Comparison of ENCODE assay signal across 20 cellular contexts in genomic region chr2:227404575-227404974, GRCh38. TPM values are rescaled to one million over a fixed set of nuclear protein-coding genes. Genes with fewer than 3 reads are reported as not detected.
A peak's percentile ranks its signal among the peaks of the same experiment; 100 is the strongest.
DNase-seq lines count a peak whose midpoint lies in the region; ATAC-seq and TF ChIP-seq lines count a peak whose summit lies in the region.
"Had no signal": no experiment of that assay in that cellular context is flagged by ENCODE, and none has a peak within 500 bp of the region (broad histone marks: within the 10 kb centered on the region; RNA-seq: fewer than 3 reads in every experiment).

No MANE protein-coding gene starts in this region.

- H3K27me3 ChIP-seq in Loucy (ENCODE audit: insufficient read depth, low read length, poor library complexity, severe bottlenecking) (no peaks in the 10 kb centered on the region), right lobe of liver (no peaks in the 10 kb centered on the region)
- H3K27me3 ChIP-seq: neural progenitor cell, SJCRH30 had no signal

- no peaks in the 10 kb centered on the region for H3K79me2 ChIP-seq in Loucy (ENCODE audit: insufficient read depth, low read length)

- H3K9me3 ChIP-seq in Loucy (ENCODE audit: insufficient read depth, low read depth, low read length) (no peaks in the 10 kb centered on the region), right lobe of liver (no peaks in the 10 kb centered on the region)
- H3K9me3 ChIP-seq: SJCRH30 had no signal

- H3K27me3 Mint-ChIP-seq in effector memory CD8-positive, alpha-beta T cell: peaks cover 10 to 34% of the 10 kb centered on the region in 2 donors
- peaks cover 2% of the 10 kb centered on the region for H3K27me3 Mint-ChIP-seq in activated T-helper 1 cell treated with anti-CD3 and anti-CD28 coated beads, Interleukin-12 subunit alpha, Interleukin-12 subunit beta, Interleukin-2, Interleukin-4 antibody, amounts not matched to agents 30 ng/mL and 10 ng/mL and 1 ng/mL, durations not matched to agents 14 hours and 24 hours and 36 hours (ENCODE audit: insufficient read depth)

- H3K9me2 ChIP-seq in Loucy (replicated peaks; ENCODE audit: low read depth, low read length): no peaks in the 10 kb centered on the region

- TF ChIP-seq POLR2A in right lobe of liver (IDR thresholded peaks at IDR 0.05): no peak

- H3K9ac ChIP-seq in Loucy (ENCODE audit: low read depth, low read length, poor library complexity, severe bottlenecking): no peak overlapping the region
- H3K9ac ChIP-seq: neural progenitor cell had no signal

- H3K4me3 ChIP-seq in Loucy (ENCODE audit: low read length, poor library complexity, severe bottlenecking) (no peak overlapping the region), right lobe of liver (no peak overlapping the region)
- H3K4me3 ChIP-seq: neural progenitor cell, SJCRH30 had no signal

- H3K27ac Mint-ChIP-seq in effector memory CD8-positive, alpha-beta T cell: no peak overlapping the region
- no peak overlapping the region for H3K27ac Mint-ChIP-seq in activated T-helper 1 cell treated with anti-CD3 and anti-CD28 coated beads, Interleukin-12 subunit alpha, Interleukin-12 subunit beta, Interleukin-2, Interleukin-4 antibody, amounts not matched to agents 30 ng/mL and 10 ng/mL and 1 ng/mL, durations not matched to agents 14 hours and 24 hours and 36 hours
- H3K27ac Mint-ChIP-seq: neural progenitor cell had no signal

- peak; percentile 24 for ATAC-seq in effector memory CD8-positive, alpha-beta T cell (replicated peaks)
- ATAC-seq in right lobe of liver: no peak
- no peak for ATAC-seq in activated CD4-positive, CD25-positive, alpha-beta regulatory T cell treated with anti-CD3 and anti-CD28 coated beads, Interleukin-2, amount 50 U/mL, for 24 hours

- 0 out of 3 replicates have a peak, but pooled peaks have one; percentile 12 for TF ChIP-seq CTCF in GM12872 (IDR thresholded peaks at IDR 0.05; ENCODE audit: insufficient read depth, low read depth, low read length)
- peak; percentile 15; the same call in 1 of the 2 replicates for TF ChIP-seq CTCF in Loucy (conservative IDR thresholded peaks at IDR 0.05; ENCODE audit: low read length)
- TF ChIP-seq CTCF in right lobe of liver (IDR thresholded peaks at IDR 0.05): no peak

- intact Hi-C loops in right lobe of liver (cut with DNase I): loop anchor here in 1 of 2 donors (10.0 kb wide), 2 partner anchors 250 to 360 kb away; no protein-coding TSS in a partner anchor
- intact Hi-C loops in activated T-helper 1 cell treated with anti-CD3 and anti-CD28 coated beads, Interleukin-12 subunit alpha, Interleukin-12 subunit beta, Interleukin-2, Interleukin-4 antibody, amounts not matched to agents 30 ng/mL and 10 ng/mL and 1 ng/mL, durations not matched to agents 14 hours and 24 hours and 36 hours (cut with micrococcal nuclease): no loop called here

- no peaks in the 10 kb centered on the region for H4K20me1 ChIP-seq in Loucy (ENCODE audit: insufficient read depth, low read length, poor library complexity, severe bottlenecking)

- no peaks in the 10 kb centered on the region for H3K36me3 Mint-ChIP-seq in effector memory CD8-positive, alpha-beta T cell (ENCODE audit: insufficient read depth)
- no peaks in the 10 kb centered on the region for H3K36me3 Mint-ChIP-seq in activated T-helper 1 cell treated with anti-CD3 and anti-CD28 coated beads, Interleukin-12 subunit alpha, Interleukin-12 subunit beta, Interleukin-2, Interleukin-4 antibody, amounts not matched to agents 30 ng/mL and 10 ng/mL and 1 ng/mL, durations not matched to agents 14 hours and 24 hours and 36 hours (ENCODE audit: low read depth)
- H3K36me3 Mint-ChIP-seq: neural progenitor cell had no signal

- H3K36me3 ChIP-seq in Loucy (ENCODE audit: insufficient read depth, low read length): no peaks in the 10 kb centered on the region
- H3K36me3 ChIP-seq in right lobe of liver: no peaks in the 10 kb centered on the region
- H3K36me3 ChIP-seq: neural progenitor cell, SJCRH30 had no signal

- H3K4me1 Mint-ChIP-seq in effector memory CD8-positive, alpha-beta T cell (ENCODE audit: low read depth in 2 of 2): peaks cover 0 to 9% of the 10 kb centered on the region in 2 donors
- peaks cover 32% of the 10 kb centered on the region for H3K4me1 Mint-ChIP-seq in activated T-helper 1 cell treated with anti-CD3 and anti-CD28 coated beads, Interleukin-12 subunit alpha, Interleukin-12 subunit beta, Interleukin-2, Interleukin-4 antibody, amounts not matched to agents 30 ng/mL and 10 ng/mL and 1 ng/mL, durations not matched to agents 14 hours and 24 hours and 36 hours (ENCODE audit: low read depth)

- H2AFZ ChIP-seq in Loucy (ENCODE audit: low read length): no peak overlapping the region
- H2AFZ ChIP-seq: neural progenitor cell had no signal

- no peaks in the 10 kb centered on the region for H3F3A ChIP-seq in Loucy (ENCODE audit: low read depth)

- H3K27ac ChIP-seq in right lobe of liver: no peak overlapping the region
- H3K27ac ChIP-seq: neural progenitor cell, SJCRH30 had no signal

- no peak overlapping the region for H3K4me2 ChIP-seq in Loucy (ENCODE audit: low read depth, low read length, poor library complexity, severe bottlenecking)
- H3K4me2 ChIP-seq: neural progenitor cell had no signal

- H3K9me3 Mint-ChIP-seq in effector memory CD8-positive, alpha-beta T cell: no peaks in the 10 kb centered on the region
- no peaks in the 10 kb centered on the region for H3K9me3 Mint-ChIP-seq in activated T-helper 1 cell treated with anti-CD3 and anti-CD28 coated beads, Interleukin-12 subunit alpha, Interleukin-12 subunit beta, Interleukin-2, Interleukin-4 antibody, amounts not matched to agents 30 ng/mL and 10 ng/mL and 1 ng/mL, durations not matched to agents 14 hours and 24 hours and 36 hours

- no peak overlapping the region for H3K4me3 Mint-ChIP-seq in effector memory CD8-positive, alpha-beta T cell
- H3K4me3 Mint-ChIP-seq in activated T-helper 1 cell treated with anti-CD3 and anti-CD28 coated beads, Interleukin-12 subunit alpha, Interleukin-12 subunit beta, Interleukin-2, Interleukin-4 antibody, amounts not matched to agents 30 ng/mL and 10 ng/mL and 1 ng/mL, durations not matched to agents 14 hours and 24 hours and 36 hours: no peak overlapping the region
- H3K4me3 Mint-ChIP-seq: neural progenitor cell had no signal

- DNase-seq in AML-193 (lab: John Stamatoyannopoulos, UW): peak; percentile 5 to 21
- DNase-seq in effector memory CD8-positive, alpha-beta T cell: no peak
- DNase-seq in right lobe of liver: no peak
- DNase-seq in activated T-helper 1 cell treated with anti-CD3 and anti-CD28 coated beads, Interleukin-12 subunit alpha, Interleukin-12 subunit beta, Interleukin-2, Interleukin-4 antibody, amounts not matched to agents 30 ng/mL and 10 ng/mL and 1 ng/mL, durations not matched to agents 14 hours and 24 hours and 36 hours (ENCODE audit: low spot score): no peak
- no peak for DNase-seq in NCI-H345 (lab: John Stamatoyannopoulos, UW)
- DNase-seq: activated CD4-positive, alpha-beta T cell treated with anti-CD3 and anti-CD28 coated beads, Interleukin-2, amount 50 U/mL, for 1 hour; activated naive CD4-positive, alpha-beta T cell; kidney; NCI-H2029; retina; SJCRH30; stimulated activated CD4-positive, alpha-beta T cell treated with anti-CD3 and anti-CD28 coated beads, Interleukin-15, amount 100 ng/mL, for 24 hours had no signal

- 80% methylated on average over 1 of the region's 1 CpG for WGBS in right lobe of liver (ENCODE audit: insufficient coverage, low coverage, low lambda C conversion rate, missing lambda C conversion rate)

- H3K4me1 ChIP-seq in Loucy (ENCODE audit: insufficient read depth, low read length, poor library complexity, severe bottlenecking) (peaks cover 3% of the 10 kb centered on the region), right lobe of liver (peaks cover 0 to 13% (median 5%) of the 10 kb centered on the region in 4 donors)
- H3K4me1 ChIP-seq: neural progenitor cell had no signal

RNA-seq across cellular contexts. Expression of gene SCYGR1, which starts 16.8 kb away (rescaled TPM):
- not detected for total RNA-seq in right lobe of liver
- total RNA-seq in activated T-helper 1 cell treated with anti-CD3 and anti-CD28 coated beads, Interleukin-12 subunit alpha, Interleukin-12 subunit beta, Interleukin-2, Interleukin-4 antibody, amounts not matched to agents 30 ng/mL and 10 ng/mL and 1 ng/mL, durations not matched to agents 14 hours and 24 hours and 36 hours: not detected in 2 replicates
- total RNA-seq: astrocyte, chondrocyte, kidney, mesenteric fat pad, NCI-H460, SJCRH30 had no signal

RNA-seq across cellular contexts. Expression of gene TM4SF20, which starts 25.5 kb away (rescaled TPM):
- not detected for total RNA-seq in right lobe of liver
- total RNA-seq in activated T-helper 1 cell treated with anti-CD3 and anti-CD28 coated beads, Interleukin-12 subunit alpha, Interleukin-12 subunit beta, Interleukin-2, Interleukin-4 antibody, amounts not matched to agents 30 ng/mL and 10 ng/mL and 1 ng/mL, durations not matched to agents 14 hours and 24 hours and 36 hours: not detected in 2 replicates
- total RNA-seq: astrocyte, chondrocyte, kidney, SJCRH30 had no signal

Comparison
In these comparisons a context has a peak if more than half of its experiments do, and no peak if none do; other contexts are left out.
1. DNase-seq: peak in AML-193 (2 of 2); none in effector memory CD8-positive, alpha-beta T cell (0 of 3), right lobe of liver (0 of 3), activated T-helper 1 cell treated with anti-CD3 and anti-CD28 coated beads, Interleukin-12 subunit alpha, Interleukin-12 subunit beta, Interleukin-2, Interleukin-4 antibody, amounts not matched to agents 30 ng/mL and 10 ng/mL and 1 ng/mL, durations not matched to agents 14 hours and 24 hours and 36 hours (single experiment) and NCI-H345 (single experiment).
2. CTCF ChIP-seq: peak in GM12872 (single experiment) and Loucy (single experiment); none in right lobe of liver (0 of 4).